21 cellular contexts compared by ENCODE assay signal in genomic region chr1:47944561-47944960, GRCh38. TPM values are rescaled to one million over a fixed set of nuclear protein-coding genes. Genes with fewer than 3 reads are reported as not detected.
"Had no signal": no experiment of that assay in that cellular context is flagged by ENCODE, and none has a peak within 500 bp of the region (broad histone marks: within the 10 kb centered on the region; RNA-seq: fewer than 3 reads in every experiment).

No MANE protein-coding gene starts in this region.

- H3K4me3 ChIP-seq: skin epidermis, suprapubic skin had no signal

- H3K27ac Mint-ChIP-seq: activated CD4-positive, alpha-beta T cell treated with anti-CD3 and anti-CD28 coated beads, Interleukin-2, amount 10 ng/mL, durations not matched to agents 7 days and 5 days; activated CD8-positive, alpha-beta T cell treated with anti-CD3 and anti-CD28 coated beads, Interleukin-2, amount 10 ng/mL, durations not matched to agents 7 days and 5 days; activated naive CD4-positive, alpha-beta T cell treated with anti-CD3 and anti-CD28 coated beads for 36 hours; activated naive CD8-positive, alpha-beta T cell treated with anti-CD3 and anti-CD28 coated beads, Interleukin-2, amount 50 U/mL, for 24 hours; activated T-cell treated with anti-CD3 and anti-CD28 coated beads, Interleukin-2, amount 50 U/mL, for 24 hours; stimulated activated naive CD8-positive, alpha-beta T cell treated with anti-CD3 and anti-CD28 coated beads, Interleukin-15, amount 100 ng/mL, for 72 hours; type B pancreatic cell had no signal

- DNase-seq: activated CD4-positive, alpha-beta T cell treated with anti-CD3 and anti-CD28 coated beads, Interleukin-2, amount 10 ng/mL, durations not matched to agents 7 days and 5 days; activated CD8-positive, alpha-beta T cell treated with anti-CD3 and anti-CD28 coated beads, Interleukin-2, amount 10 ng/mL, durations not matched to agents 7 days and 5 days; activated naive CD4-positive, alpha-beta T cell treated with anti-CD3 and anti-CD28 coated beads for 36 hours; activated naive CD8-positive, alpha-beta T cell treated with anti-CD3 and anti-CD28 coated beads, Interleukin-2, amount 50 U/mL, for 24 hours; activated T-cell treated with anti-CD3 and anti-CD28 coated beads, Interleukin-2, amount 50 U/mL, for 24 hours; aorta; brain microvascular endothelial cell; cortex of kidney; midbrain; occipital lobe; stimulated activated CD4-positive, alpha-beta T cell treated with anti-CD3 and anti-CD28 coated beads, Interleukin-4, amount 100 ng/mL, for 1 hour; stimulated activated naive CD8-positive, alpha-beta T cell treated with anti-CD3 and anti-CD28 coated beads, Interleukin-15, amount 100 ng/mL, for 72 hours; T1000 had no signal

- H3K9me3 ChIP-seq: suprapubic skin had no signal

- H3K4me3 Mint-ChIP-seq: activated CD4-positive, alpha-beta T cell treated with anti-CD3 and anti-CD28 coated beads, Interleukin-2, amount 10 ng/mL, durations not matched to agents 7 days and 5 days; activated CD8-positive, alpha-beta T cell treated with anti-CD3 and anti-CD28 coated beads, Interleukin-2, amount 10 ng/mL, durations not matched to agents 7 days and 5 days; activated naive CD4-positive, alpha-beta T cell treated with anti-CD3 and anti-CD28 coated beads for 36 hours; activated naive CD8-positive, alpha-beta T cell treated with anti-CD3 and anti-CD28 coated beads, Interleukin-2, amount 50 U/mL, for 24 hours; activated T-cell treated with anti-CD3 and anti-CD28 coated beads, Interleukin-2, amount 50 U/mL, for 24 hours; central memory CD8-positive, alpha-beta T cell; stimulated activated naive CD8-positive, alpha-beta T cell treated with anti-CD3 and anti-CD28 coated beads, Interleukin-15, amount 100 ng/mL, for 72 hours; type B pancreatic cell had no signal

- H3K4me1 Mint-ChIP-seq: activated CD4-positive, alpha-beta T cell treated with anti-CD3 and anti-CD28 coated beads, Interleukin-2, amount 10 ng/mL, durations not matched to agents 7 days and 5 days; activated naive CD8-positive, alpha-beta T cell treated with anti-CD3 and anti-CD28 coated beads, Interleukin-2, amount 50 U/mL, for 24 hours; central memory CD8-positive, alpha-beta T cell; stimulated activated naive CD8-positive, alpha-beta T cell treated with anti-CD3 and anti-CD28 coated beads, Interleukin-15, amount 100 ng/mL, for 72 hours had no signal

- H3K9me3 Mint-ChIP-seq: activated CD4-positive, alpha-beta T cell treated with anti-CD3 and anti-CD28 coated beads, Interleukin-2, amount 10 ng/mL, durations not matched to agents 7 days and 5 days; activated naive CD4-positive, alpha-beta T cell treated with anti-CD3 and anti-CD28 coated beads for 36 hours; activated naive CD8-positive, alpha-beta T cell treated with anti-CD3 and anti-CD28 coated beads, Interleukin-2, amount 50 U/mL, for 24 hours; activated T-cell treated with anti-CD3 and anti-CD28 coated beads, Interleukin-2, amount 50 U/mL, for 24 hours; central memory CD8-positive, alpha-beta T cell; stimulated activated naive CD8-positive, alpha-beta T cell treated with anti-CD3 and anti-CD28 coated beads, Interleukin-15, amount 100 ng/mL, for 72 hours had no signal

- H3K36me3 ChIP-seq: brain microvascular endothelial cell, suprapubic skin had no signal

- ATAC-seq: activated CD8-positive, alpha-beta T cell treated with anti-CD3 and anti-CD28 coated beads, Interleukin-2, amount 10 ng/mL, durations not matched to agents 7 days and 5 days; activated naive CD8-positive, alpha-beta T cell treated with anti-CD3 and anti-CD28 coated beads, Interleukin-2, amount 50 U/mL, for 24 hours; esophagus mucosa; stimulated activated naive CD8-positive, alpha-beta T cell treated with anti-CD3 and anti-CD28 coated beads, Interleukin-15, amount 100 ng/mL, for 72 hours had no signal

- H3K27me3 ChIP-seq: brain microvascular endothelial cell, suprapubic skin had no signal

RNA-seq across cellular contexts. Expression of gene TRABD2B, which starts 52.6 kb away (rescaled TPM):
- total RNA-seq: activated CD4-positive, alpha-beta T cell treated with anti-CD3 and anti-CD28 coated beads, Interleukin-2, amount 10 ng/mL, durations not matched to agents 7 days and 5 days; activated CD8-positive, alpha-beta T cell treated with anti-CD3 and anti-CD28 coated beads, Interleukin-2, amount 10 ng/mL, durations not matched to agents 7 days and 5 days; activated naive CD4-positive, alpha-beta T cell treated with anti-CD3 and anti-CD28 coated beads for 36 hours; lung microvascular endothelial cell; myocyte; T-helper 1 cell treated with Interleukin-12 subunit alpha and Interleukin-12 subunit beta and Interleukin-4 antibody, amounts not matched to agents 30 ng/mL and 1 ng/mL, for 36 hours had no signal
